Comparison of ENCODE assay signal across 8 cellular contexts in the genomic region with DNA sequence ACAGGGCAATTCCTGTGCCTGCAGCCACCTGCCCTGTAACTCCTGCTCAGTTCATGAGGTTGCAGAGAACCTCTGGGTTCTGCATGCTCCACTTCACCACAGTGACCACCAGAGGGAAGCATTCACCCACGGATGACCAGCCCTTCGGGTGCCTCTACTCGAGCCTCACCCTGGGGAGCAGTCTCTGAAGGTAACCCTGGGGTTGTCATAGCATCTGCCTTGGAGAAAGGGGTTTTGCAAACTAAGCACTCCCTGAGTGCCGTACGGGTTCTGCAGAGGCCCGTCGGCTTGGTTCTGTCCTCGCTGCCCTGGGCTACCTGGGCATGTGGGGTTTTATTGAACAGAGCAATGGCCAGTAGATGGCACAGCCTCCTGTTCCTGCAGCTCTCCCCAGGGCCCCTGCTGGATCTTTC. TPM values are rescaled to one million over a fixed set of nuclear protein-coding genes. Genes with fewer than 3 reads are reported as not detected.
DNase-seq lines count a peak whose midpoint lies in the region; ATAC-seq and TF ChIP-seq lines count a peak whose summit lies in the region.

No MANE protein-coding gene starts in this region.

- DNase-seq in CD4-positive, CD25-positive, alpha-beta regulatory T cell: peak; percentile 21 to 64 (median 62)
- DNase-seq in KBM-7 (peak; percentile 56), SK-N-SH (peak; percentile 34), heart left ventricle (peak in 1 of 5 donors; percentile 39), sciatic nerve (ENCODE audit: low spot score) (peak; percentile 78)
- peak; percentile 80 for DNase-seq in activated naive CD4-positive, alpha-beta T cell treated with anti-CD3 and anti-CD28 coated beads, Interleukin-2, amount 10 ng/mL, durations not matched to agents 7 days and 5 days

- H3K9me2 ChIP-seq in SK-N-SH: no peaks in the 10 kb centered on the region

- H3K36me3 ChIP-seq in CD4-positive, CD25-positive, alpha-beta regulatory T cell (ENCODE audit: control insufficient read depth, insufficient read depth, low read length): no peaks in the 10 kb centered on the region
- H3K36me3 ChIP-seq in SK-N-SH (replicated peaks in 1 of 2; ENCODE audit: control insufficient read depth in 1 of 2, insufficient read depth in 2 of 2, low read length in 1 of 2) (no peaks in the 10 kb centered on the region), heart left ventricle (no peaks in the 10 kb centered on the region)

- H3K27ac ChIP-seq in CD4-positive, CD25-positive, alpha-beta regulatory T cell (ENCODE audit: insufficient read depth, low read length, poor library complexity, severe bottlenecking): no peak overlapping the region
- H3K27ac ChIP-seq in SK-N-SH (ENCODE audit: low read depth in 2 of 2, low read length in 1 of 2) (no peak overlapping the region), heart left ventricle (no peak overlapping the region)

- TF ChIP-seq POLR2A in heart left ventricle (IDR thresholded peaks at IDR 0.05): no peak

- CTCF ChIA-PET in SK-N-SH (lab: Yijun Ruan, JAX): interaction anchor here (0.6 to 1.9 kb wide), 9 partner anchors 10 to 107 kb away, joined by 3 to 10 read pairs (median 3); a partner anchor contains a TSS
- CTCF ChIA-PET in activated naive CD4-positive, alpha-beta T cell treated with anti-CD3 and anti-CD28 coated beads, Interleukin-2, amount 10 ng/mL, durations not matched to agents 7 days and 5 days (lab: Charles Lee): interaction anchor here (0.8 to 2.6 kb wide), 6 partner anchors 10 to 112 kb away, joined by 3 to 8 read pairs (median 3); a partner anchor contains a TSS

- in situ Hi-C loops in KBM-7 (cut with MboI; ENCODE audit: low pct_unique_long_range_greater_than_20kb, low sequenced_read_pairs): no loop called here

- intact Hi-C loops in heart left ventricle (cut with DNase I) (loop anchor here in 3 of 10 donors (5.0 kb wide), 2 partner anchors 108 to 1028 kb away; no protein-coding TSS in a partner anchor), sciatic nerve (cut with DNase I) (loop anchor here (5.0 kb wide), 1 partner anchor 1247 kb away; no protein-coding TSS in a partner anchor)

- H3K4me3 Mint-ChIP-seq in CD4-positive, CD25-positive, alpha-beta regulatory T cell: no peak overlapping the region
- H3K4me3 Mint-ChIP-seq in activated naive CD4-positive, alpha-beta T cell treated with anti-CD3 and anti-CD28 coated beads, Interleukin-2, amount 10 ng/mL, durations not matched to agents 7 days and 5 days: no peak overlapping the region

- H3K27me3 Mint-ChIP-seq in CD4-positive, CD25-positive, alpha-beta regulatory T cell: peaks cover 7% of the 10 kb centered on the region
- H3K27me3 Mint-ChIP-seq in activated naive CD4-positive, alpha-beta T cell treated with anti-CD3 and anti-CD28 coated beads, Interleukin-2, amount 10 ng/mL, durations not matched to agents 7 days and 5 days: peaks cover 10% of the 10 kb centered on the region

- TF ChIP-seq CTCF in SK-N-SH (IDR thresholded peaks at IDR 0.05): peak; percentile 66
- TF ChIP-seq CTCF in heart left ventricle (IDR thresholded peaks at IDR 0.05): peak; percentile 49 to 77 (median 68)

- no peak overlapping the region for H3K4me2 ChIP-seq in SK-N-SH

- no peak for TF ChIP-seq EP300 in SK-N-SH (IDR thresholded peaks at IDR 0.05; ENCODE audit: borderline replicate concordance in 1 of 2, low read depth in 1 of 2, low read length in 1 of 2)

- H4K20me1 ChIP-seq in SK-N-SH (ENCODE audit: insufficient read depth): no peaks in the 10 kb centered on the region

- no peaks in the 10 kb centered on the region for H3K4me1 ChIP-seq in CD4-positive, CD25-positive, alpha-beta regulatory T cell (ENCODE audit: control insufficient read depth, insufficient read depth, low read length, poor library complexity, severe bottlenecking)
- H3K4me1 ChIP-seq in SK-N-SH (ENCODE audit: control insufficient read depth in 1 of 2, insufficient read depth in 2 of 2, low read depth in 1 of 2, low read length in 1 of 2) (no peaks in the 10 kb centered on the region), heart left ventricle (no peaks in the 10 kb centered on the region)

- H2AFZ ChIP-seq in SK-N-SH (ENCODE audit: low read depth): no peak overlapping the region

- ATAC-seq in CD4-positive, CD25-positive, alpha-beta regulatory T cell (ENCODE audit: low read depth in 2 of 2): peak; percentile 62 to 82
- ATAC-seq in GM19372 (IDR thresholded peaks at IDR 0.05; ENCODE audit: low read depth, unreplicated experiment) (peak; percentile 85), heart left ventricle (peak; percentile 80 to 90 (median 90)), sciatic nerve (peak; percentile 84), GM18873 (IDR thresholded peaks at IDR 0.05; ENCODE audit: low FRiP score, unreplicated experiment) (no peak)

- POLR2A ChIA-PET in SK-N-SH (lab: Yijun Ruan, JAX): no interaction called here

- no peaks in the 10 kb centered on the region for H3K9me3 ChIP-seq in CD4-positive, CD25-positive, alpha-beta regulatory T cell (ENCODE audit: control insufficient read depth in 2 of 2, low read length in 2 of 2)
- no peaks in the 10 kb centered on the region for H3K9me3 ChIP-seq in SK-N-SH
- H3K9me3 ChIP-seq in heart left ventricle: no peaks in the 10 kb centered on the region

- H3K4me3 ChIP-seq in CD4-positive, CD25-positive, alpha-beta regulatory T cell (ENCODE audit: low read depth, low read length): no peak overlapping the region
- H3K4me3 ChIP-seq in SK-N-SH (ENCODE audit: low read depth in 2 of 2, low read length in 1 of 2): no peak overlapping the region
- H3K4me3 ChIP-seq in heart left ventricle: no peak overlapping the region

- no peaks in the 10 kb centered on the region for H3F3A ChIP-seq in SK-N-SH (replicated peaks; ENCODE audit: insufficient read depth)

- H3K27me3 ChIP-seq in CD4-positive, CD25-positive, alpha-beta regulatory T cell (ENCODE audit: control insufficient read depth, insufficient read depth, low read length): no peaks in the 10 kb centered on the region
- no peaks in the 10 kb centered on the region for H3K27me3 ChIP-seq in SK-N-SH (ENCODE audit: insufficient read depth)
- H3K27me3 ChIP-seq in heart left ventricle: peaks cover 0 to 14% (median 0%) of the 10 kb centered on the region in 9 donors

- no peak overlapping the region for H3K9ac ChIP-seq in SK-N-SH

- peak; percentile 80 for TF ChIP-seq RAD21 in SK-N-SH (IDR thresholded peaks at IDR 0.05; ENCODE audit: low read length)

- no peaks in the 10 kb centered on the region for H3K36me3 Mint-ChIP-seq in CD4-positive, CD25-positive, alpha-beta regulatory T cell
- H3K36me3 Mint-ChIP-seq in activated naive CD4-positive, alpha-beta T cell treated with anti-CD3 and anti-CD28 coated beads, Interleukin-2, amount 10 ng/mL, durations not matched to agents 7 days and 5 days: no peaks in the 10 kb centered on the region

- 4% methylated on average over 8 of the region's 8 CpGs for WGBS in SK-N-SH (ENCODE audit: low lambda C conversion rate)
- WGBS in heart left ventricle, 4 donors: 33 to 50% (median 39%) methylated on average over 7 to 8 of the region's 8 CpGs

- peaks cover 0 to 3% (median 0%) of the 10 kb centered on the region in 7 donors for H3K9me3 Mint-ChIP-seq in CD4-positive, CD25-positive, alpha-beta regulatory T cell
- H3K9me3 Mint-ChIP-seq in activated naive CD4-positive, alpha-beta T cell treated with anti-CD3 and anti-CD28 coated beads, Interleukin-2, amount 10 ng/mL, durations not matched to agents 7 days and 5 days: no peaks in the 10 kb centered on the region

- no peaks in the 10 kb centered on the region for H3K4me1 Mint-ChIP-seq in CD4-positive, CD25-positive, alpha-beta regulatory T cell
- no peaks in the 10 kb centered on the region for H3K4me1 Mint-ChIP-seq in activated naive CD4-positive, alpha-beta T cell treated with anti-CD3 and anti-CD28 coated beads, Interleukin-2, amount 10 ng/mL, durations not matched to agents 7 days and 5 days

- H3K27ac Mint-ChIP-seq in CD4-positive, CD25-positive, alpha-beta regulatory T cell: no peak overlapping the region
- no peak overlapping the region for H3K27ac Mint-ChIP-seq in activated naive CD4-positive, alpha-beta T cell treated with anti-CD3 and anti-CD28 coated beads, Interleukin-2, amount 10 ng/mL, durations not matched to agents 7 days and 5 days

- no peaks in the 10 kb centered on the region for H3K79me2 ChIP-seq in SK-N-SH (ENCODE audit: insufficient read depth)

TF ChIP-seq in SK-N-SH, 30 proteins besides CTCF, POLR2A, EP300 and RAD21:
- TF ChIP-seq YY1 (IDR thresholded peaks at IDR 0.05; ENCODE audit: low read depth) (no peak), SMC3 (IDR thresholded peaks at IDR 0.05; ENCODE audit: low read depth, low read length) (peak; percentile 57)
TF ChIP-seq in SK-N-SH: peak in this region for 1.

RNA-seq across cellular contexts. Expression of a gene that starts 10.2 kb away (rescaled TPM):
- total RNA-seq in CD4-positive, CD25-positive, alpha-beta regulatory T cell: not detected
- not detected for polyA plus RNA-seq in CD4-positive, CD25-positive, alpha-beta regulatory T cell
- polyA plus RNA-seq in SK-N-SH (2012; rRNA removed) (not detected in 2 replicates), heart left ventricle (not detected)
- not detected in 2 replicates for polyA plus RNA-seq in SK-N-SH (2012; cell fraction: cytosol; rRNA removed)
- not detected in 2 replicates for polyA plus RNA-seq in SK-N-SH (2012; cell fraction: nucleus; rRNA removed)
- total RNA-seq in heart left ventricle (not detected), sciatic nerve (not detected)
